ENCODE assay signal across 9 cellular contexts in genomic region chr11:117037279-117037951, GRCh38.
DNase-seq lines count a peak whose midpoint lies in the region; TF ChIP-seq lines count a peak whose summit lies in the region.
"Had no signal": no experiment of that assay in that cellular context is flagged by ENCODE, and none has a peak within 500 bp of the region (broad histone marks: within the 10 kb centered on the region; RNA-seq: fewer than 3 reads in every experiment).

No MANE protein-coding gene starts in this region.

- peak in 4 of 5 donors; percentile 35 to 53 (median 42) for DNase-seq in CD4-positive, alpha-beta memory T cell
- DNase-seq in Karpas-422, result no peak
- DNase-seq in caudate nucleus (lab: John Stamatoyannopoulos, UW), result peak in 2 of 61 donors; percentile 21 to 34
- DNase-seq in midbrain (lab: John Stamatoyannopoulos, UW), result peak; percentile 63
- no peak for DNase-seq in NCI-H446 (lab: John Stamatoyannopoulos, UW)
- no peak for DNase-seq in SIG-M5 (lab: John Stamatoyannopoulos, UW)
- no peak for DNase-seq in WERI-Rb-1
- DNase-seq in mesothelial cell of epicardium (ENCODE audit: low spot score in 2 of 2, unreplicated experiment in 2 of 2), result no peak
- DNase-seq: T1000 had no signal

- H3K79me2 ChIP-seq in Karpas-422 (ENCODE audit: low read length), result no peaks in the 10 kb centered on the region

- intact Hi-C loops in CD4-positive, alpha-beta memory T cell (cut with micrococcal nuclease), result loop anchor here (5.0 kb wide), 1 partner anchor 60 kb away; the partner anchor contains the start of gene SIK3

- no peak overlapping the region for H2AFZ ChIP-seq in Karpas-422 (ENCODE audit: low read length)

- no peaks in the 10 kb centered on the region for H3K9me2 ChIP-seq in Karpas-422 (replicated peaks; ENCODE audit: insufficient read depth, low read length)

- peak overlapping the region; percentile 32 for H3K4me2 ChIP-seq in Karpas-422 (ENCODE audit: low read depth, low read length, poor library complexity, severe bottlenecking)

- peak overlapping the region; percentile 83 to 96 (median 84) for H3K27ac Mint-ChIP-seq in CD4-positive, alpha-beta memory T cell
- no peak overlapping the region for H3K27ac Mint-ChIP-seq in mesothelial cell of epicardium

- H3K36me3 Mint-ChIP-seq in CD4-positive, alpha-beta memory T cell, result peaks cover 0 to 5% of the 10 kb centered on the region in 2 donors
- no peaks in the 10 kb centered on the region for H3K36me3 Mint-ChIP-seq in mesothelial cell of epicardium

- no peak overlapping the region for H3K9ac ChIP-seq in Karpas-422 (ENCODE audit: low read length)

- POLR2A ChIA-PET in CD4-positive, alpha-beta memory T cell (lab: Charles Lee; ENCODE audit: partially characterized antibody), result no interaction called here

- no peak overlapping the region for H3K4me3 ChIP-seq in CD4-positive, alpha-beta memory T cell (ENCODE audit: low read length in 2 of 2)
- H3K4me3 ChIP-seq in Karpas-422 (ENCODE audit: low read length), result no peak overlapping the region
- H3K4me3 ChIP-seq in WERI-Rb-1 (ENCODE audit: low read depth, low read length), result no peak overlapping the region

- no peaks in the 10 kb centered on the region for H3K9me3 ChIP-seq in CD4-positive, alpha-beta memory T cell (ENCODE audit: control insufficient read depth in 1 of 2, low read length in 2 of 2)
- H3K9me3 ChIP-seq in Karpas-422 (ENCODE audit: low read length) (no peaks in the 10 kb centered on the region), WERI-Rb-1 (ENCODE audit: severe bottlenecking) (no peaks in the 10 kb centered on the region)

- H3K4me1 Mint-ChIP-seq in CD4-positive, alpha-beta memory T cell, result peaks cover 48 to 74% (median 61%) of the 10 kb centered on the region in 4 donors
- H3K4me1 Mint-ChIP-seq in mesothelial cell of epicardium, result peaks cover 19% of the 10 kb centered on the region

- no peak overlapping the region for H3K27ac ChIP-seq in CD4-positive, alpha-beta memory T cell (ENCODE audit: low read depth, low read length)
- H3K27ac ChIP-seq in Karpas-422 (ENCODE audit: low read length), result no peak overlapping the region
- peak overlapping the region; percentile 95 for H3K27ac ChIP-seq in caudate nucleus (ENCODE audit: low read depth, low read length)
- H3K27ac ChIP-seq in WERI-Rb-1, result no peak overlapping the region

- H3K4me1 ChIP-seq in CD4-positive, alpha-beta memory T cell (ENCODE audit: insufficient read depth, low read length), result peaks cover 58% of the 10 kb centered on the region
- H3K4me1 ChIP-seq in Karpas-422 (ENCODE audit: low read length), result peaks cover 12% of the 10 kb centered on the region

- H3K9me3 Mint-ChIP-seq in CD4-positive, alpha-beta memory T cell, result no peaks in the 10 kb centered on the region
- no peaks in the 10 kb centered on the region for H3K9me3 Mint-ChIP-seq in mesothelial cell of epicardium

- H4K20me1 ChIP-seq in Karpas-422 (ENCODE audit: insufficient read depth, low read depth, low read length), result 0 out of 2 replicates have a peak, but pooled peaks cover 3% of the 10 kb centered on the region

- CTCF ChIA-PET in CD4-positive, alpha-beta memory T cell (lab: Charles Lee; ENCODE audit: partially characterized antibody), result no interaction called here

- TF ChIP-seq CTCF in WERI-Rb-1 (IDR thresholded peaks at IDR 0.05; ENCODE audit: low read depth, low read length) (no peak), mesothelial cell of epicardium (IDR thresholded peaks at IDR 0.05; ENCODE audit: unreplicated experiment) (no peak)

- H3K27me3 Mint-ChIP-seq in CD4-positive, alpha-beta memory T cell, result no peaks in the 10 kb centered on the region
- no peaks in the 10 kb centered on the region for H3K27me3 Mint-ChIP-seq in mesothelial cell of epicardium (ENCODE audit: low read depth)

- H3K27me3 ChIP-seq in CD4-positive, alpha-beta memory T cell (ENCODE audit: insufficient read depth, low read length), result no peaks in the 10 kb centered on the region
- H3K27me3 ChIP-seq in Karpas-422 (ENCODE audit: low read length), result no peaks in the 10 kb centered on the region
- H3K27me3 ChIP-seq in WERI-Rb-1 (ENCODE audit: insufficient read depth, low read depth, severe bottlenecking), result no peaks in the 10 kb centered on the region

- H3K4me3 Mint-ChIP-seq in CD4-positive, alpha-beta memory T cell, result peak overlapping the region in 7 of 8 donors; percentile 7 to 80 (median 52)
- H3K4me3 Mint-ChIP-seq in mesothelial cell of epicardium, result no peak overlapping the region

- no peaks in the 10 kb centered on the region for H3K36me3 ChIP-seq in CD4-positive, alpha-beta memory T cell (ENCODE audit: insufficient read depth, low read length)
- H3K36me3 ChIP-seq in Karpas-422 (ENCODE audit: insufficient read depth, low read length) (no peaks in the 10 kb centered on the region), WERI-Rb-1 (no peaks in the 10 kb centered on the region)

Comparison
In these comparisons a context has a peak if more than half of its experiments do, and no peak if none do; other contexts are left out.
1. DNase-seq: peak in CD4-positive, alpha-beta memory T cell (4 of 5) and midbrain (single experiment); none in Karpas-422 (single experiment), NCI-H446 (0 of 2), SIG-M5 (single experiment), WERI-Rb-1 (single experiment) and mesothelial cell of epicardium (0 of 2).